In genomic region chr1:167409183-167409582, GRCh38 we compare ENCODE assay signal across 14 cellular contexts.
DNase-seq lines count a peak whose midpoint lies in the region; ATAC-seq, FAIRE-seq and TF ChIP-seq lines count a peak whose summit lies in the region.
"Had no signal": no experiment of that assay in that cellular context is flagged by ENCODE, and none has a peak within 500 bp of the region (broad histone marks: within the 10 kb centered on the region; RNA-seq: fewer than 3 reads in every experiment).

No MANE protein-coding gene starts in this region.

- H3K9ac ChIP-seq in HCT116 (ENCODE audit: low read length) = no peak overlapping the region
- no peak overlapping the region for H3K9ac ChIP-seq in SK-N-SH
- H3K9ac ChIP-seq in keratinocyte (ENCODE audit: control insufficient read depth, extremely low read depth, insufficient read depth, low read length) = no peak overlapping the region
- H3K9ac ChIP-seq in smooth muscle cell (ENCODE audit: low read depth) = no peak overlapping the region

- intact Hi-C loops in HCT116 (cut with micrococcal nuclease) = no loop called here

- RAD21 ChIA-PET in HCT116 (lab: Charles Lee; ENCODE audit: low non-redundant PET in 1 of 2, low total read pairs in 2 of 2, uncharacterized antibody in 2 of 2, unreplicated experiment in 2 of 2) = interaction anchor here (0.9 to 1.0 kb wide), 2 partner anchors 141 to 342 kb away, joined by 3 to 4 read pairs; no protein-coding TSS in a partner anchor

- BruUV-seq in HCT116 (replicated peaks; lab: Mats Ljungman, UMichigan) = no TSS peak

- 95% methylated on average over 1 of the region's 1 CpG for WGBS in SK-N-SH (ENCODE audit: low lambda C conversion rate)
- WGBS in smooth muscle cell (ENCODE audit: low lambda C conversion rate) = 79% methylated on average over 1 of the region's 1 CpG

- dilution Hi-C loops in keratinocyte (cut with MboI; ENCODE audit: extremely low pct_ligation_motif_present, low sequenced_read_pairs) = no loop called here

- H3K4me1 ChIP-seq in HCT116 (ENCODE audit: control insufficient read depth in 1 of 2, insufficient read depth in 2 of 2, low read length in 2 of 2) (peaks cover 0 to 4% of the 10 kb centered on the region in 2 experiments; a peak in 1 of 4 replicates), SK-N-SH (ENCODE audit: control insufficient read depth in 1 of 2, insufficient read depth in 2 of 2, low read depth in 1 of 2, low read length in 1 of 2) (no peaks in the 10 kb centered on the region; a peak in 2 of 4 replicates), keratinocyte (ENCODE audit: control insufficient read depth, extremely low read depth, insufficient read depth, low read length) (no peaks in the 10 kb centered on the region), smooth muscle cell (ENCODE audit: low read depth) (no peaks in the 10 kb centered on the region)

- POLR2A ChIA-PET in BJ (lab: Charles Lee) (no interaction called here), HCT116 (lab: Charles Lee) (no interaction called here), SK-N-SH (lab: Yijun Ruan, JAX) (no interaction called here)
- POLR2A ChIA-PET in activated CD4-positive, alpha-beta memory T cell treated with anti-CD3 and anti-CD28 coated beads, Interleukin-2, amount 10 ng/mL, durations not matched to agents 7 days and 5 days (lab: Charles Lee) = interaction anchor here (1.3 kb wide), 1 partner anchor 38 kb away, joined by 3 read pairs; no protein-coding TSS in a partner anchor

- no peaks in the 10 kb centered on the region for H3K9me1 ChIP-seq in keratinocyte (ENCODE audit: control insufficient read depth, extremely low read depth, insufficient read depth, low read length)

- no peak for TF ChIP-seq EP300 in SK-N-SH (IDR thresholded peaks at IDR 0.05; ENCODE audit: borderline replicate concordance in 1 of 2, low read depth in 1 of 2, low read length in 1 of 2)

- peak; percentile 89 for ATAC-seq in HCT116
- no peak for ATAC-seq in stimulated activated naive B cell treated with anti-CD40 and anti-IgM and Interleukin-4, amounts not matched to agents 10 μg/mL and 1 μg/mL and 100 μg/mL, for 72 hours (replicated peaks)
- ATAC-seq: activated T-helper 17 cell treated with anti-CD3 and anti-CD28 coated beads, Interleukin-2, amount 50 U/mL, for 72 hours; left lung had no signal

- H3K4me3 ChIP-seq in BJ (ENCODE audit: low read depth, low read length) (no peak overlapping the region), HCT116 (replicated peaks in 1 of 2; ENCODE audit: low read depth in 1 of 2, low read length in 2 of 2) (no peak overlapping the region), SK-N-SH (ENCODE audit: low read depth in 2 of 2, low read length in 1 of 2) (no peak overlapping the region), keratinocyte (ENCODE audit: control insufficient read depth in 2 of 3, extremely low read depth in 1 of 3, insufficient read depth in 2 of 3, low read depth in 1 of 3, low read length in 3 of 3) (no peak overlapping the region), smooth muscle cell (no peak overlapping the region)
- H3K4me3 ChIP-seq: cardiac muscle cell, left lung, upper lobe of left lung had no signal

- no peaks in the 10 kb centered on the region for H4K20me1 ChIP-seq in HCT116 (ENCODE audit: insufficient read depth)
- no peaks in the 10 kb centered on the region for H4K20me1 ChIP-seq in SK-N-SH (ENCODE audit: insufficient read depth)
- no peaks in the 10 kb centered on the region for H4K20me1 ChIP-seq in keratinocyte (ENCODE audit: control insufficient read depth, extremely low read depth, insufficient read depth, low read length)
- H4K20me1 ChIP-seq in smooth muscle cell (ENCODE audit: low read depth) = no peaks in the 10 kb centered on the region

- CTCF ChIA-PET in BJ (lab: Yijun Ruan, JAX) = interaction anchor here (1.0 to 1.4 kb wide), 4 partner anchors 10 to 141 kb away, joined by 3 to 4 read pairs (median 3); no protein-coding TSS in a partner anchor
- CTCF ChIA-PET in HCT116 (lab: Charles Lee) = interaction anchor here (1.1 to 1.6 kb wide), 3 partner anchors 12 to 350 kb away, joined by 4 to 10 read pairs (median 5); no protein-coding TSS in a partner anchor
- CTCF ChIA-PET in SK-N-SH (lab: Yijun Ruan, JAX) = interaction anchor here (0.7 to 2.0 kb wide), 4 partner anchors 10 to 141 kb away, joined by 3 to 9 read pairs (median 4); no protein-coding TSS in a partner anchor
- CTCF ChIA-PET in activated CD4-positive, alpha-beta memory T cell treated with anti-CD3 and anti-CD28 coated beads, Interleukin-2, amount 10 ng/mL, durations not matched to agents 7 days and 5 days (lab: Charles Lee) = interaction anchor here (0.8 to 2.4 kb wide), 7 partner anchors 17 to 148 kb away, joined by 3 to 8 read pairs (median 4); no protein-coding TSS in a partner anchor

- TF ChIP-seq RAD21 in HCT116 (IDR thresholded peaks at IDR 0.05; ENCODE audit: low read depth) (peak; percentile 48), SK-N-SH (IDR thresholded peaks at IDR 0.05; ENCODE audit: low read length) (peak; percentile 19; the same call in 1 of the 2 replicates)

- H3K4me1 Mint-ChIP-seq in stimulated activated naive B cell treated with anti-CD40 and anti-IgM and Interleukin-4, amounts not matched to agents 10 μg/mL and 1 μg/mL and 100 μg/mL, for 72 hours = peaks cover 0 to 8% of the 10 kb centered on the region in 2 donors
- peaks cover 21% of the 10 kb centered on the region for H3K4me1 Mint-ChIP-seq in activated CD4-positive, alpha-beta memory T cell treated with anti-CD3 and anti-CD28 coated beads, Interleukin-2, amount 10 ng/mL, durations not matched to agents 7 days and 5 days
- H3K4me1 Mint-ChIP-seq in T-helper 2 cell treated with Interferon-gamma antibody and Interleukin-4, amounts not matched to agents 5 μg/mL and 100 μg/mL, for 36 hours (ENCODE audit: low read depth) = peaks cover 8% of the 10 kb centered on the region

- H3K9me3 Mint-ChIP-seq in stimulated activated naive B cell treated with anti-CD40 and anti-IgM and Interleukin-4, amounts not matched to agents 10 μg/mL and 1 μg/mL and 100 μg/mL, for 72 hours = no peaks in the 10 kb centered on the region
- no peaks in the 10 kb centered on the region for H3K9me3 Mint-ChIP-seq in activated CD4-positive, alpha-beta memory T cell treated with anti-CD3 and anti-CD28 coated beads, Interleukin-2, amount 10 ng/mL, durations not matched to agents 7 days and 5 days
- H3K9me3 Mint-ChIP-seq in T-helper 2 cell treated with Interferon-gamma antibody and Interleukin-4, amounts not matched to agents 5 μg/mL and 100 μg/mL, for 36 hours = no peaks in the 10 kb centered on the region
- H3K9me3 Mint-ChIP-seq: activated T-helper 17 cell treated with anti-CD3 and anti-CD28 coated beads, Interleukin-2, amount 50 U/mL, for 72 hours had no signal

- H3K4me3 Mint-ChIP-seq in stimulated activated naive B cell treated with anti-CD40 and anti-IgM and Interleukin-4, amounts not matched to agents 10 μg/mL and 1 μg/mL and 100 μg/mL, for 72 hours = no peak overlapping the region
- no peak overlapping the region for H3K4me3 Mint-ChIP-seq in activated CD4-positive, alpha-beta memory T cell treated with anti-CD3 and anti-CD28 coated beads, Interleukin-2, amount 10 ng/mL, durations not matched to agents 7 days and 5 days
- H3K4me3 Mint-ChIP-seq in T-helper 2 cell treated with Interferon-gamma antibody and Interleukin-4, amounts not matched to agents 5 μg/mL and 100 μg/mL, for 36 hours = no peak overlapping the region
- H3K4me3 Mint-ChIP-seq: activated T-helper 17 cell treated with anti-CD3 and anti-CD28 coated beads, Interleukin-2, amount 50 U/mL, for 72 hours had no signal

- H3K9me3 ChIP-seq in HCT116 (ENCODE audit: control insufficient read depth in 1 of 2, insufficient read depth in 1 of 2, low read depth in 1 of 2, low read length in 2 of 2) = no peaks in the 10 kb centered on the region
- H3K9me3 ChIP-seq in SK-N-SH = no peaks in the 10 kb centered on the region
- no peaks in the 10 kb centered on the region for H3K9me3 ChIP-seq in keratinocyte (ENCODE audit: control insufficient read depth, low read depth, low read length)
- no peaks in the 10 kb centered on the region for H3K9me3 ChIP-seq in smooth muscle cell (replicated peaks; ENCODE audit: low read depth)
- H3K9me3 ChIP-seq: left lung, upper lobe of left lung had no signal

- no peak for TF ChIP-seq POLR2A in HCT116 (IDR thresholded peaks at IDR 0.05; ENCODE audit: borderline replicate concordance, extremely low read depth, insufficient read depth, insufficient read length)

- DNase-seq in BJ (ENCODE audit: low read depth) (no peak), HCT116 (ENCODE audit: low read depth, low spot score) (peak; percentile 8), SK-N-SH (no peak), keratinocyte (ENCODE audit: low read depth, low spot score) (no peak), smooth muscle cell (lab: John Stamatoyannopoulos, UW; ENCODE audit: unreplicated experiment) (no peak)
- no peak for DNase-seq in stimulated activated naive B cell treated with anti-CD40 and anti-IgM and Interleukin-4, amounts not matched to agents 10 μg/mL and 1 μg/mL and 100 μg/mL, for 72 hours
- DNase-seq in activated CD4-positive, alpha-beta memory T cell treated with anti-CD3 and anti-CD28 coated beads, Interleukin-2, amount 10 ng/mL, durations not matched to agents 7 days and 5 days = no peak
- DNase-seq in T-helper 2 cell treated with Interferon-gamma antibody and Interleukin-4, amounts not matched to agents 5 μg/mL and 100 μg/mL, for 36 hours (ENCODE audit: low spot score) = no peak
- DNase-seq: left lung; NK-92 treated with Interleukin-12 subunit alpha and Interleukin-12 subunit beta, amount 100 ng/mL, for 24 hours; upper lobe of left lung; WERI-Rb-1 had no signal

- H3K79me2 ChIP-seq in HCT116 (ENCODE audit: insufficient read depth, low read length) (no peaks in the 10 kb centered on the region), SK-N-SH (ENCODE audit: insufficient read depth) (no peaks in the 10 kb centered on the region), keratinocyte (ENCODE audit: control insufficient read depth, insufficient read depth, low read length) (no peaks in the 10 kb centered on the region), smooth muscle cell (ENCODE audit: low read depth) (no peaks in the 10 kb centered on the region)

- no peak overlapping the region for H3K27ac Mint-ChIP-seq in stimulated activated naive B cell treated with anti-CD40 and anti-IgM and Interleukin-4, amounts not matched to agents 10 μg/mL and 1 μg/mL and 100 μg/mL, for 72 hours
- no peak overlapping the region for H3K27ac Mint-ChIP-seq in activated CD4-positive, alpha-beta memory T cell treated with anti-CD3 and anti-CD28 coated beads, Interleukin-2, amount 10 ng/mL, durations not matched to agents 7 days and 5 days
- H3K27ac Mint-ChIP-seq in T-helper 2 cell treated with Interferon-gamma antibody and Interleukin-4, amounts not matched to agents 5 μg/mL and 100 μg/mL, for 36 hours = no peak overlapping the region
- H3K27ac Mint-ChIP-seq: activated T-helper 17 cell treated with anti-CD3 and anti-CD28 coated beads, Interleukin-2, amount 50 U/mL, for 72 hours had no signal

- H3F3A ChIP-seq in SK-N-SH (replicated peaks; ENCODE audit: insufficient read depth) (peaks cover 6% of the 10 kb centered on the region), smooth muscle cell (ENCODE audit: low read depth) (no peaks in the 10 kb centered on the region)

- H3K27me3 ChIP-seq in BJ (ENCODE audit: control insufficient read depth, insufficient read depth, low read length) (no peaks in the 10 kb centered on the region), HCT116 (ENCODE audit: insufficient read depth, low read length) (no peaks in the 10 kb centered on the region), SK-N-SH (ENCODE audit: insufficient read depth) (no peaks in the 10 kb centered on the region), keratinocyte (ENCODE audit: control insufficient read depth, extremely low read depth, insufficient read depth, low read length) (no peaks in the 10 kb centered on the region), smooth muscle cell (ENCODE audit: low read depth) (no peaks in the 10 kb centered on the region)
- H3K27me3 ChIP-seq: cardiac muscle cell, left lung, upper lobe of left lung had no signal

- no peak overlapping the region for H2AFZ ChIP-seq in HCT116 (ENCODE audit: low read depth, low read length, poor library complexity, severe bottlenecking)
- no peak overlapping the region for H2AFZ ChIP-seq in SK-N-SH (ENCODE audit: low read depth)
- H2AFZ ChIP-seq in keratinocyte (ENCODE audit: control insufficient read depth, low read length) = no peak overlapping the region
- no peak overlapping the region for H2AFZ ChIP-seq in smooth muscle cell (ENCODE audit: low read depth)

- H3K27ac ChIP-seq in HCT116 (ENCODE audit: low read depth, low read length) (no peak overlapping the region), SK-N-SH (ENCODE audit: low read depth in 2 of 2, low read length in 1 of 2) (no peak overlapping the region), keratinocyte (ENCODE audit: control insufficient read depth, insufficient read depth, low read length) (no peak overlapping the region), smooth muscle cell (ENCODE audit: low read depth) (no peak overlapping the region)
- H3K27ac ChIP-seq: cardiac muscle cell, left lung, upper lobe of left lung, WERI-Rb-1 had no signal

- FAIRE-seq in keratinocyte (lab: Jason Lieb, UNC) = no peak

- H3K36me3 ChIP-seq in BJ (ENCODE audit: control insufficient read depth, insufficient read depth, low read length) (peaks cover 4% of the 10 kb centered on the region), HCT116 (ENCODE audit: control insufficient read depth in 1 of 2, insufficient read depth in 2 of 2, low read length in 2 of 2) (peaks cover 4 to 7% of the 10 kb centered on the region in 2 experiments), SK-N-SH (replicated peaks in 1 of 2; ENCODE audit: control insufficient read depth in 1 of 2, insufficient read depth in 2 of 2, low read length in 1 of 2) (peaks cover 20 to 32% of the 10 kb centered on the region in 2 experiments), keratinocyte (ENCODE audit: control insufficient read depth in 2 of 2, extremely low read depth in 1 of 2, insufficient read depth in 2 of 2, low read length in 2 of 2) (peaks cover 1 to 6% of the 10 kb centered on the region in 2 experiments), smooth muscle cell (ENCODE audit: low read depth) (no peaks in the 10 kb centered on the region)

- TF ChIP-seq CTCF in BJ (IDR thresholded peaks at IDR 0.05; ENCODE audit: insufficient read depth, low read depth, low read length) (0 out of 2 replicates have a peak, but pooled peaks have one; percentile 3), HCT116 (IDR thresholded peaks at IDR 0.05 in 2 of 3, conservative IDR thresholded peaks at IDR 0.05 in 1 of 3; ENCODE audit: borderline replicate concordance in 1 of 3, insufficient read depth in 1 of 3, low read depth in 2 of 3, low read length in 2 of 3) (peak; percentile 22 to 53 (median 37); a peak in 4 of 6 replicates), SK-N-SH (IDR thresholded peaks at IDR 0.05) (peak; percentile 27; the same call in 1 of the 2 replicates), keratinocyte (optimal IDR thresholded peaks at IDR 0.05 in 1 of 3, IDR thresholded peaks at IDR 0.05 in 1 of 3, conservative IDR thresholded peaks at IDR 0.05 in 1 of 3; ENCODE audit: extremely low read depth in 1 of 3, insufficient read depth in 2 of 3, low read length in 3 of 3) (peak; percentile 11 to 60 (median 16)), smooth muscle cell (IDR thresholded peaks at IDR 0.05; ENCODE audit: borderline replicate concordance, insufficient read depth, poor library complexity, severe bottlenecking) (no peak)

- H3K9me2 ChIP-seq in HCT116 (ENCODE audit: insufficient read depth) (no peaks in the 10 kb centered on the region), SK-N-SH (no peaks in the 10 kb centered on the region)

- peaks cover 21 to 48% of the 10 kb centered on the region in 2 donors for H3K36me3 Mint-ChIP-seq in stimulated activated naive B cell treated with anti-CD40 and anti-IgM and Interleukin-4, amounts not matched to agents 10 μg/mL and 1 μg/mL and 100 μg/mL, for 72 hours
- peaks cover 34% of the 10 kb centered on the region for H3K36me3 Mint-ChIP-seq in activated CD4-positive, alpha-beta memory T cell treated with anti-CD3 and anti-CD28 coated beads, Interleukin-2, amount 10 ng/mL, durations not matched to agents 7 days and 5 days (ENCODE audit: low read depth)
- peaks cover 15% of the 10 kb centered on the region for H3K36me3 Mint-ChIP-seq in T-helper 2 cell treated with Interferon-gamma antibody and Interleukin-4, amounts not matched to agents 5 μg/mL and 100 μg/mL, for 36 hours (ENCODE audit: low read depth)

- H3K4me2 ChIP-seq in HCT116 (ENCODE audit: low read length) (no peak overlapping the region), SK-N-SH (no peak overlapping the region), keratinocyte (ENCODE audit: control insufficient read depth, extremely low read depth, insufficient read depth, low read depth, low read length) (no peak overlapping the region), smooth muscle cell (no peak overlapping the region)

- H3K27me3 Mint-ChIP-seq in stimulated activated naive B cell treated with anti-CD40 and anti-IgM and Interleukin-4, amounts not matched to agents 10 μg/mL and 1 μg/mL and 100 μg/mL, for 72 hours = no peaks in the 10 kb centered on the region
- H3K27me3 Mint-ChIP-seq in activated CD4-positive, alpha-beta memory T cell treated with anti-CD3 and anti-CD28 coated beads, Interleukin-2, amount 10 ng/mL, durations not matched to agents 7 days and 5 days = no peaks in the 10 kb centered on the region
- H3K27me3 Mint-ChIP-seq in T-helper 2 cell treated with Interferon-gamma antibody and Interleukin-4, amounts not matched to agents 5 μg/mL and 100 μg/mL, for 36 hours (ENCODE audit: low read depth) = no peaks in the 10 kb centered on the region
- H3K27me3 Mint-ChIP-seq: activated T-helper 17 cell treated with anti-CD3 and anti-CD28 coated beads, Interleukin-2, amount 50 U/mL, for 72 hours had no signal
